Comparison of ENCODE assay signal across 28 cellular contexts in genomic region chr19:15225797-15226196, GRCh38. TPM values are rescaled to one million over a fixed set of nuclear protein-coding genes. Genes with fewer than 3 reads are reported as not detected.
"Had no signal": no experiment of that assay in that cellular context is flagged by ENCODE, and none has a peak within 500 bp of the region (broad histone marks: within the 10 kb centered on the region; RNA-seq: fewer than 3 reads in every experiment).

No MANE protein-coding gene starts in this region.

- H3K36me3 ChIP-seq: adrenal gland, Peyer's patch had no signal

- H3K4me3 Mint-ChIP-seq: activated CD8-positive, alpha-beta T cell treated with anti-CD3 and anti-CD28 coated beads for 36 hours; activated naive CD4-positive, alpha-beta T cell treated with anti-CD3 and anti-CD28 coated beads, Interleukin-2, amount 10 ng/mL, durations not matched to agents 7 days and 5 days; activated naive CD8-positive, alpha-beta T cell treated with anti-CD3 and anti-CD28 coated beads for 36 hours; activated T-cell treated with anti-CD3 and anti-CD28 coated beads, Interleukin-2, amount 50 U/mL, for 72 hours; IgD-negative memory B cell had no signal

- DNase-seq: activated CD4-positive, alpha-beta T cell treated with anti-CD3 and anti-CD28 coated beads for 4 hours; activated CD8-positive, alpha-beta memory T cell treated with anti-CD3 and anti-CD28 coated beads, Interleukin-2, amount 50 U/mL, for 4 hours; activated CD8-positive, alpha-beta T cell treated with anti-CD3 and anti-CD28 coated beads for 36 hours; activated gamma-delta T cell treated with Interleukin-2 at 50 U/mL for 16 hours; activated naive CD4-positive, alpha-beta T cell treated with anti-CD3 and anti-CD28 coated beads, Interleukin-2, amount 10 ng/mL, durations not matched to agents 7 days and 5 days; activated naive CD8-positive, alpha-beta T cell treated with anti-CD3 and anti-CD28 coated beads for 36 hours; activated T-cell treated with anti-CD3 and anti-CD28 coated beads, Interleukin-2, amount 50 U/mL, for 72 hours; adrenal gland; anterior cingulate cortex; KG1; NCI-H1048; NCI-H1417; NCI-H1694; NCI-H2029; NCI-H2107; NCI-H2171 treated with DMSO at 0.1 percent for 48 hours; NCI-H345; NCI-H510A; NCI-H526 treated with DMSO at 0.1 percent for 48 hours; NCI-H82; Peyer's patch; SIG-M5; T-helper 1 cell had no signal

- H3K27ac Mint-ChIP-seq: activated CD8-positive, alpha-beta T cell treated with anti-CD3 and anti-CD28 coated beads for 36 hours; activated naive CD4-positive, alpha-beta T cell treated with anti-CD3 and anti-CD28 coated beads, Interleukin-2, amount 10 ng/mL, durations not matched to agents 7 days and 5 days; activated naive CD8-positive, alpha-beta T cell treated with anti-CD3 and anti-CD28 coated beads for 36 hours; activated T-cell treated with anti-CD3 and anti-CD28 coated beads, Interleukin-2, amount 50 U/mL, for 72 hours; activated T-helper 2 cell treated with anti-CD3 and anti-CD28 coated beads, Interferon-gamma antibody, Interleukin-2, Interleukin-4, amounts not matched to agents 10 μg/mL and 5 μg/mL and 100 μg/mL, durations not matched to agents 14 hours and 24 hours and 36 hours; IgD-negative memory B cell had no signal

- H3K27me3 ChIP-seq: adrenal gland, Peyer's patch had no signal

- H3K36me3 Mint-ChIP-seq: activated naive CD4-positive, alpha-beta T cell treated with anti-CD3 and anti-CD28 coated beads, Interleukin-2, amount 10 ng/mL, durations not matched to agents 7 days and 5 days; activated naive CD8-positive, alpha-beta T cell treated with anti-CD3 and anti-CD28 coated beads for 36 hours; IgD-negative memory B cell had no signal

- H3K4me3 ChIP-seq: adrenal gland, Peyer's patch had no signal

- ATAC-seq: activated CD4-positive, CD25-positive, alpha-beta regulatory T cell treated with anti-CD3 and anti-CD28 coated beads, Interleukin-2, amount 50 U/mL, for 24 hours; activated CD8-positive, alpha-beta T cell treated with anti-CD3 and anti-CD28 coated beads for 36 hours; activated T-cell treated with anti-CD3 and anti-CD28 coated beads, Interleukin-2, amount 50 U/mL, for 72 hours had no signal

- H3K9me3 ChIP-seq: adrenal gland, Peyer's patch had no signal

- H3K27ac ChIP-seq: adrenal gland, Peyer's patch had no signal

RNA-seq across cellular contexts. Expression of gene EPHX3, which starts 6.5 kb away (rescaled TPM):
- total RNA-seq: activated CD8-positive, alpha-beta T cell treated with anti-CD3 and anti-CD28 coated beads for 36 hours; activated naive CD8-positive, alpha-beta T cell treated with anti-CD3 and anti-CD28 coated beads for 36 hours; LHCN-M2; M059J; Peyer's patch had no signal
- polyA plus RNA-seq: IgD-negative memory B cell had no signal

RNA-seq across cellular contexts. Expression of gene NOTCH3, which starts 25.0 kb away (rescaled TPM):
- total RNA-seq: activated T-helper 2 cell treated with anti-CD3 and anti-CD28 coated beads, Interferon-gamma antibody, Interleukin-2, Interleukin-4, amounts not matched to agents 10 μg/mL and 5 μg/mL and 100 μg/mL, durations not matched to agents 14 hours and 24 hours and 36 hours had no signal
- polyA plus RNA-seq: IgD-negative memory B cell had no signal
